Comparison of ENCODE assay signal across 8 cellular contexts in genomic region chr13:113862191-113862765, GRCh38. TPM values are rescaled to one million over a fixed set of nuclear protein-coding genes. Genes with fewer than 3 reads are reported as not detected.
DNase-seq lines count a peak whose midpoint lies in the region; ATAC-seq and TF ChIP-seq lines count a peak whose summit lies in the region.

No MANE protein-coding gene starts in this region.

- peak overlapping the region; percentile 66 for H3K9ac ChIP-seq in HCT116 (ENCODE audit: low read length)
- H3K9ac ChIP-seq in smooth muscle cell (ENCODE audit: low read depth), result no peak overlapping the region

- BruUV-seq in HCT116 (replicated peaks; lab: Mats Ljungman, UMichigan), result no TSS peak

- peaks cover 0 to 20% of the 10 kb centered on the region in 2 experiments; a peak in 1 of 4 replicates for H3K36me3 ChIP-seq in HCT116 (ENCODE audit: control insufficient read depth in 1 of 2, insufficient read depth in 2 of 2, low read length in 2 of 2)
- no peaks in the 10 kb centered on the region for H3K36me3 ChIP-seq in right atrium auricular region
- H3K36me3 ChIP-seq in smooth muscle cell (ENCODE audit: low read depth), result no peaks in the 10 kb centered on the region

- POLR2A ChIA-PET in HCT116 (lab: Charles Lee), result no interaction called here

- H3K4me1 ChIP-seq in HCT116 (ENCODE audit: control insufficient read depth in 1 of 2, insufficient read depth in 2 of 2, low read length in 2 of 2) (peaks cover 10 to 39% of the 10 kb centered on the region in 2 experiments), right atrium auricular region (peaks cover 0 to 52% of the 10 kb centered on the region in 2 donors), smooth muscle cell (ENCODE audit: low read depth) (peaks cover 34% of the 10 kb centered on the region)

- no peak for TF ChIP-seq RAD21 in HCT116 (IDR thresholded peaks at IDR 0.05; ENCODE audit: low read depth)

- peak overlapping the region; percentile 52 to 76 for H3K4me3 ChIP-seq in HCT116 (replicated peaks in 1 of 2; ENCODE audit: low read depth in 1 of 2, low read length in 2 of 2)
- peak overlapping the region; percentile 74 to 81 for H3K4me3 ChIP-seq in right atrium auricular region
- peak overlapping the region; percentile 70 for H3K4me3 ChIP-seq in smooth muscle cell

- H3K9me2 ChIP-seq in HCT116 (ENCODE audit: insufficient read depth), result no peaks in the 10 kb centered on the region

- intact Hi-C loops in HCT116 (cut with micrococcal nuclease), result no loop called here

- RAD21 ChIA-PET in HCT116 (lab: Charles Lee; ENCODE audit: low non-redundant PET in 1 of 2, low total read pairs in 2 of 2, uncharacterized antibody in 2 of 2, unreplicated experiment in 2 of 2), result no interaction called here

- H3K9me3 Mint-ChIP-seq in activated naive CD8-positive, alpha-beta T cell (ENCODE audit: low read depth), result no peaks in the 10 kb centered on the region

- DNase-seq in HCT116 (ENCODE audit: low read depth, low spot score) (no peak), right atrium auricular region (ENCODE audit: low spot score) (no peak), smooth muscle cell (lab: John Stamatoyannopoulos, UW; ENCODE audit: unreplicated experiment) (no peak), CD1c-positive myeloid dendritic cell (ENCODE audit: extremely low spot score) (no peak)

- CTCF ChIA-PET in HCT116 (lab: Charles Lee), result no interaction called here

- ATAC-seq in HCT116, result 0 out of 2 replicates have a peak, but pooled peaks have one; percentile 5
- no peak for ATAC-seq in GM21390 (IDR thresholded peaks at IDR 0.05; ENCODE audit: unreplicated experiment)
- ATAC-seq in HG03095 (IDR thresholded peaks at IDR 0.05; ENCODE audit: unreplicated experiment), result no peak
- ATAC-seq in GM18861 (IDR thresholded peaks at IDR 0.05; ENCODE audit: unreplicated experiment), result no peak

- H2AFZ ChIP-seq in HCT116 (ENCODE audit: low read depth, low read length, poor library complexity, severe bottlenecking) (no peak overlapping the region), smooth muscle cell (ENCODE audit: low read depth) (peak overlapping the region; percentile 86)

- TF ChIP-seq CTCF in HCT116 (IDR thresholded peaks at IDR 0.05 in 2 of 3, conservative IDR thresholded peaks at IDR 0.05 in 1 of 3; ENCODE audit: borderline replicate concordance in 1 of 3, insufficient read depth in 1 of 3, low read depth in 2 of 3, low read length in 2 of 3) (no peak), right atrium auricular region (IDR thresholded peaks at IDR 0.05) (no peak), smooth muscle cell (IDR thresholded peaks at IDR 0.05; ENCODE audit: borderline replicate concordance, insufficient read depth, poor library complexity, severe bottlenecking) (no peak)

- H3K27ac ChIP-seq in HCT116 (ENCODE audit: low read depth, low read length), result peak overlapping the region; percentile 70
- H3K27ac ChIP-seq in right atrium auricular region, result peak overlapping the region; percentile 84 to 89
- no peak overlapping the region for H3K27ac ChIP-seq in smooth muscle cell (ENCODE audit: low read depth)

- peaks cover 0 to 6% of the 10 kb centered on the region in 2 experiments; a peak in 1 of 4 replicates for H3K9me3 ChIP-seq in HCT116 (ENCODE audit: control insufficient read depth in 1 of 2, insufficient read depth in 1 of 2, low read depth in 1 of 2, low read length in 2 of 2)
- H3K9me3 ChIP-seq in right atrium auricular region, result no peaks in the 10 kb centered on the region
- no peaks in the 10 kb centered on the region for H3K9me3 ChIP-seq in smooth muscle cell (replicated peaks; ENCODE audit: low read depth)

- peak overlapping the region; percentile 97 for H3K4me2 ChIP-seq in HCT116 (ENCODE audit: low read length)
- peak overlapping the region; percentile 99 for H3K4me2 ChIP-seq in smooth muscle cell

- TF ChIP-seq POLR2A in HCT116 (IDR thresholded peaks at IDR 0.05; ENCODE audit: borderline replicate concordance, extremely low read depth, insufficient read depth, insufficient read length), result no peak

- peaks cover 3% of the 10 kb centered on the region for H3F3A ChIP-seq in smooth muscle cell (ENCODE audit: low read depth)

- H4K20me1 ChIP-seq in HCT116 (ENCODE audit: insufficient read depth) (no peaks in the 10 kb centered on the region), smooth muscle cell (ENCODE audit: low read depth) (peaks cover 48% of the 10 kb centered on the region)

- H3K27me3 ChIP-seq in HCT116 (ENCODE audit: insufficient read depth, low read length), result no peaks in the 10 kb centered on the region
- no peaks in the 10 kb centered on the region for H3K27me3 ChIP-seq in right atrium auricular region
- peaks cover 22% of the 10 kb centered on the region for H3K27me3 ChIP-seq in smooth muscle cell (ENCODE audit: low read depth)

- 89% methylated on average over 21 of the region's 21 CpGs for whole genome bisulfite sequencing in smooth muscle cell (ENCODE audit: low lambda C conversion rate)

- peaks cover 13% of the 10 kb centered on the region for H3K4me1 Mint-ChIP-seq in activated naive CD8-positive, alpha-beta T cell (ENCODE audit: low read depth)

- H3K79me2 ChIP-seq in HCT116 (ENCODE audit: insufficient read depth, low read length) (peaks cover 62% of the 10 kb centered on the region), smooth muscle cell (ENCODE audit: low read depth) (no peaks in the 10 kb centered on the region)

- peak overlapping the region; percentile 83 for H3K4me3 Mint-ChIP-seq in activated naive CD8-positive, alpha-beta T cell

- H3K27ac Mint-ChIP-seq in activated naive CD8-positive, alpha-beta T cell, result no peak overlapping the region

- H3K36me3 Mint-ChIP-seq in activated naive CD8-positive, alpha-beta T cell, result no peaks in the 10 kb centered on the region

- peaks cover 30% of the 10 kb centered on the region for H3K27me3 Mint-ChIP-seq in activated naive CD8-positive, alpha-beta T cell

TF ChIP-seq in HCT116, 20 proteins besides CTCF, POLR2A, EP300 and RAD21:
- TF ChIP-seq ATF3 (IDR thresholded peaks at IDR 0.05) (no peak), EGR1 (IDR thresholded peaks at IDR 0.05; ENCODE audit: low read depth) (no peak)

RNA-seq across cellular contexts. Expression of gene GAS6, which starts 1.6 kb away (rescaled TPM):
- 49.4 TPM for total RNA-seq in HCT116 (2021; ENCODE audit: unreplicated experiment)
- 48.8 and 55.5 TPM in 2 replicates for polyA plus RNA-seq in HCT116 (2012)
- total RNA-seq in right atrium auricular region, result 100 to 1,000 TPM; 206 to 254 TPM
- total RNA-seq in smooth muscle cell, result 21.7 and 25.6 TPM in 2 replicates
- 45.2 and 58.5 TPM in 2 replicates for polyA plus RNA-seq in smooth muscle cell
